Comparison of ENCODE assay signal across 9 cellular contexts in the genomic region with DNA sequence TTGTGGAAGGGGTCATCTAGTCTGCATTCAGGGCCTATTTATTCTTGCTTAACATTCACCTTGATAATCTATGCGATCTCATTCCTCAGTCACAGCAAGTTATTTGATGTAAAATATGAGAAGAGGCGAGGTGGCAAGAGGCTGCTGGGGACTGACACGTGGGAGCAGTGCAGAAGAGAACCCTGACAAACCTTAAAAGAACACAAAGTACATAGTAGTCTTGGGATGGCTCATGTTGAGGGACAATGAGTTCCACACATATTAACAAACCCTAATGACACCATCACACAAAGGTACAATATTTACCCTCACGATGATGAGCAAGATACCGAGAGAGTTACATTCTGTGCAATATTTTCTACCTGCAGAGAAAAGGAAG. TPM values are rescaled to one million over a fixed set of nuclear protein-coding genes. Genes with fewer than 3 reads are reported as not detected.
DNase-seq lines count a peak whose midpoint lies in the region; ATAC-seq and TF ChIP-seq lines count a peak whose summit lies in the region.
"Had no signal": no experiment of that assay in that cellular context is flagged by ENCODE, and none has a peak within 500 bp of the region (broad histone marks: within the 10 kb centered on the region; RNA-seq: fewer than 3 reads in every experiment).

No MANE protein-coding gene starts in this region.

- no peaks in the 10 kb centered on the region for H3K9me2 ChIP-seq in Loucy (replicated peaks; ENCODE audit: low read depth, low read length)

- H3K9me3 Mint-ChIP-seq in CD4-positive, alpha-beta T cell: no peaks in the 10 kb centered on the region
- H3K9me3 Mint-ChIP-seq in central memory CD8-positive, alpha-beta T cell: peaks cover 7% of the 10 kb centered on the region
- H3K9me3 Mint-ChIP-seq in glutamatergic neuron (ENCODE audit: unreplicated experiment): peaks cover 15% of the 10 kb centered on the region

- in situ Hi-C loops in GM13977 (cut with MboI; ENCODE audit: low pct_unique_long_range_greater_than_20kb, low sequenced_read_pairs, unreplicated experiment): no loop called here

- no peaks in the 10 kb centered on the region for H3K27me3 ChIP-seq in CD4-positive, alpha-beta T cell (ENCODE audit: control insufficient read depth, insufficient read depth, low read length)
- H3K27me3 ChIP-seq in Loucy (ENCODE audit: insufficient read depth, low read length, poor library complexity, severe bottlenecking) (no peaks in the 10 kb centered on the region), osteoblast (ENCODE audit: insufficient read depth, low read length) (no peaks in the 10 kb centered on the region)

- peak overlapping the region; percentile 96 for H3K27ac Mint-ChIP-seq in CD4-positive, alpha-beta T cell
- peak overlapping the region; percentile 79 for H3K27ac Mint-ChIP-seq in central memory CD8-positive, alpha-beta T cell (ENCODE audit: low read depth)
- no peak overlapping the region for H3K27ac Mint-ChIP-seq in glutamatergic neuron (ENCODE audit: unreplicated experiment)

- POLR2A ChIA-PET in CD4-positive, alpha-beta T cell (lab: Charles Lee): interaction anchor here (1.0 to 2.6 kb wide), 8 partner anchors 8 to 147 kb away, joined by 3 to 19 read pairs (median 5); partner anchors contain the start of gene MAML3

- no peak for TF ChIP-seq CTCF in CD4-positive, alpha-beta T cell (IDR thresholded peaks at IDR 0.05)
- TF ChIP-seq CTCF in Loucy (conservative IDR thresholded peaks at IDR 0.05; ENCODE audit: low read length): no peak
- no peak for TF ChIP-seq CTCF in osteoblast (IDR thresholded peaks at IDR 0.05; ENCODE audit: extremely low read depth, low read depth, low read length)
- no peak for TF ChIP-seq CTCF in glutamatergic neuron (IDR thresholded peaks at IDR 0.05; ENCODE audit: partially characterized antibody, unreplicated experiment)
- no peak for TF ChIP-seq CTCF in GM13977 (IDR thresholded peaks at IDR 0.05; ENCODE audit: extremely low read depth, insufficient read depth, missing control alignments)

- ATAC-seq in CD4-positive, alpha-beta T cell (ENCODE audit: poor library complexity): peak; percentile 9
- ATAC-seq in central memory CD8-positive, alpha-beta T cell (replicated peaks; ENCODE audit: extremely low read depth, poor library complexity, severe bottlenecking): no peak

- intact Hi-C loops in CD4-positive, alpha-beta T cell (cut with DNase I, micrococcal nuclease): loop anchor here (1.0 to 5.0 kb wide), 3 partner anchors 39 to 54 kb away; no protein-coding TSS in a partner anchor

- H4K20me1 ChIP-seq in Loucy (ENCODE audit: insufficient read depth, low read length, poor library complexity, severe bottlenecking): no peaks in the 10 kb centered on the region
- no peaks in the 10 kb centered on the region for H4K20me1 ChIP-seq in osteoblast (ENCODE audit: insufficient read depth, low read length)

- H3F3A ChIP-seq in Loucy (ENCODE audit: low read depth): peaks cover 12% of the 10 kb centered on the region; the same call in 1 of the 2 replicates

- peak overlapping the region; percentile 66 for H3K9ac ChIP-seq in Loucy (ENCODE audit: low read depth, low read length, poor library complexity, severe bottlenecking)

- no peaks in the 10 kb centered on the region for H3K27me3 Mint-ChIP-seq in CD4-positive, alpha-beta T cell
- no peaks in the 10 kb centered on the region for H3K27me3 Mint-ChIP-seq in central memory CD8-positive, alpha-beta T cell
- peaks cover 12% of the 10 kb centered on the region for H3K27me3 Mint-ChIP-seq in glutamatergic neuron (ENCODE audit: unreplicated experiment)

- no peaks in the 10 kb centered on the region for H3K36me3 Mint-ChIP-seq in CD4-positive, alpha-beta T cell (ENCODE audit: low read depth)
- H3K36me3 Mint-ChIP-seq in central memory CD8-positive, alpha-beta T cell (ENCODE audit: insufficient read depth): peaks cover 1% of the 10 kb centered on the region
- no peaks in the 10 kb centered on the region for H3K36me3 Mint-ChIP-seq in glutamatergic neuron (ENCODE audit: unreplicated experiment)

- peak overlapping the region; percentile 77 for H3K4me3 Mint-ChIP-seq in CD4-positive, alpha-beta T cell
- H3K4me3 Mint-ChIP-seq in central memory CD8-positive, alpha-beta T cell: peak overlapping the region; percentile 71
- no peak overlapping the region for H3K4me3 Mint-ChIP-seq in glutamatergic neuron (ENCODE audit: unreplicated experiment)

- DNase-seq in CD4-positive, alpha-beta T cell: no peak
- no peak for DNase-seq in central memory CD8-positive, alpha-beta T cell (ENCODE audit: low spot score in 2 of 2)
- DNase-seq in osteoblast (ENCODE audit: insufficient read length, low spot score, missing footprints) (no peak), glutamatergic neuron (no peak), Kasumi-1 (lab: John Stamatoyannopoulos, UW) (no peak), NCI-H748 (lab: John Stamatoyannopoulos, UW; ENCODE audit: unreplicated experiment) (no peak), GM13977 (ENCODE audit: low spot score) (no peak)
- DNase-seq: NCI-H2227 treated with DMSO at 0.1 percent for 48 hours had no signal

- H3K4me1 ChIP-seq in Loucy (ENCODE audit: insufficient read depth, low read length, poor library complexity, severe bottlenecking) (peaks cover 93% of the 10 kb centered on the region), osteoblast (ENCODE audit: insufficient read depth, low read length) (peaks cover 24% of the 10 kb centered on the region)

- H3K4me3 ChIP-seq in Loucy (ENCODE audit: low read length, poor library complexity, severe bottlenecking) (peak overlapping the region; percentile 61), osteoblast (ENCODE audit: insufficient read depth, low read length) (no peak overlapping the region)

- H3K9me3 ChIP-seq in CD4-positive, alpha-beta T cell (ENCODE audit: control insufficient read depth, low read length): no peaks in the 10 kb centered on the region
- H3K9me3 ChIP-seq in Loucy (ENCODE audit: insufficient read depth, low read depth, low read length): no peaks in the 10 kb centered on the region
- H3K9me3 ChIP-seq in osteoblast (ENCODE audit: low read depth, low read length): no peaks in the 10 kb centered on the region

- peak overlapping the region; percentile 21 for H3K27ac ChIP-seq in CD4-positive, alpha-beta T cell (ENCODE audit: low read depth, low read length)
- peak overlapping the region; percentile 15 for H3K27ac ChIP-seq in osteoblast (ENCODE audit: low read depth, low read length)

- H3K36me3 ChIP-seq in Loucy (ENCODE audit: insufficient read depth, low read length) (no peaks in the 10 kb centered on the region), osteoblast (ENCODE audit: insufficient read depth, low read length) (no peaks in the 10 kb centered on the region)

- peaks cover 85% of the 10 kb centered on the region for H3K79me2 ChIP-seq in Loucy (ENCODE audit: insufficient read depth, low read length)
- H3K79me2 ChIP-seq in osteoblast (ENCODE audit: insufficient read depth, low read length): no peaks in the 10 kb centered on the region

- H2AFZ ChIP-seq in Loucy (ENCODE audit: low read length): no peak overlapping the region
- no peak overlapping the region for H2AFZ ChIP-seq in osteoblast (ENCODE audit: low read length)

- H3K4me2 ChIP-seq in Loucy (ENCODE audit: low read depth, low read length, poor library complexity, severe bottlenecking) (peak overlapping the region; percentile 92), osteoblast (ENCODE audit: insufficient read depth, low read length) (peak overlapping the region; percentile 1)

- peaks cover 79% of the 10 kb centered on the region for H3K4me1 Mint-ChIP-seq in CD4-positive, alpha-beta T cell (ENCODE audit: low read depth)
- peaks cover 29% of the 10 kb centered on the region for H3K4me1 Mint-ChIP-seq in central memory CD8-positive, alpha-beta T cell
- peaks cover 71% of the 10 kb centered on the region for H3K4me1 Mint-ChIP-seq in glutamatergic neuron (ENCODE audit: low read depth, unreplicated experiment)

- CTCF ChIA-PET in CD4-positive, alpha-beta T cell (lab: Charles Lee): interaction anchor here (1.1 to 2.2 kb wide), 3 partner anchors 20 to 263 kb away, joined by 3 to 6 read pairs (median 4); no protein-coding TSS in a partner anchor

RNA-seq across cellular contexts. Expression of gene MAML3, which starts 57.5 kb away (rescaled TPM):
- 1 to 10 TPM; 2.5 to 2.9 TPM for total RNA-seq in CD4-positive, alpha-beta T cell
- total RNA-seq in osteoblast (0.59 and 0.72 TPM in 2 replicates), glutamatergic neuron (ENCODE audit: unreplicated experiment) (59.4 TPM)

Comparison
In these comparisons a context has a peak if more than half of its experiments do, and no peak if none do; other contexts are left out.
1. RNA of gene MAML3, which starts 57.5 kb away (total RNA-seq): 59.4 TPM in glutamatergic neuron (single experiment); 2.5 to 2.9 TPM in CD4-positive, alpha-beta T cell and 0.59 to 0.72 TPM in osteoblast; every median in the first group is over 10 times any median in the second.